In the genomic region with DNA sequence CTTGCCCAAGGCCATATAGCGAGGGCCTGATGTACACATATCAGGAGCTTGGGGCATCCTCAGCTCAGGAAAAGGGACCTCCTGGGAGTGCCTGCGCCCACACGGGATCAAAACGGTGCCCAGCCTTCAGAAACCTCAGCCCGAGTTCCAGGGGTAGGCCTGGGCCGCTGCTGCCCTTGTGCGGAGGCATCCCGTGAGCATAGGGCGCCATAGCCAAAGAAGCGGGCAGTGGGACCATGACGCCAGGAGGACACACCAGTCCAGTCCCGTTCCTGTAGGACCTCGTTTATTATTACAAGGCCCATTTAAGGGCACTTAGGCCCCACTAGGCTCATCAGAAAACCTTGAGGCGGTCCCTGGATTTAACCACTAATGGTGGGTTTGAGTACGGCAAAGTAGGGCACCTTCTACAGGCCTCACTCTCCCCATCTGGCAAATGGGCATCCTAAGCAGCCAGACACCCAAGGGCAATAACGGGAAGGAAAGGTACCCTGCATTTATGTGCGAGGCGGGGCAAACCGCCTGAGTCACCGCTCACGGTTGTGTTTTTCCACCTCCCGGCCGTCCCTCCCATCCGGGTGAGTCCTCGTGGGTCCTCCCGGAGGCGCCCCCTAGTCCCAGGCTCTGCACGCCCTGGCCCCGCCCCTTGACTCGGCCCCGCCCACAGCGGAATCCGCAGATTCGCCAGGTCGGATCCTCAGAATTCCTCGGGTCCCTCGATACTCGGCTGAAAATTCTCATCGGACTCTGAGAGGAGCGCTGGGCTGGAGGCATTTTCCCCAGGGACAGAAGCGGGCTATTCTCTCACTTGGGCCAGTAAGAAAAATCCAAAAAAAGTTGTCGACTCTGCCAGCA, we compare ENCODE assay signal across 8 cellular contexts. TPM values are rescaled to one million over a fixed set of nuclear protein-coding genes. Genes with fewer than 3 reads are reported as not detected.
A peak's percentile ranks its signal among the peaks of the same experiment; 100 is the strongest.
DNase-seq lines count a peak whose midpoint lies in the region; ATAC-seq and TF ChIP-seq lines count a peak whose summit lies in the region.

No MANE protein-coding gene starts in this region.

- H3K36me3 Mint-ChIP-seq in activated CD4-positive, alpha-beta memory T cell treated with anti-CD3 and anti-CD28 coated beads, Interleukin-2, amount 10 ng/mL, durations not matched to agents 7 days and 5 days (ENCODE audit: low read depth), result peaks cover 32% of the 10 kb centered on the region

- peak overlapping the region; percentile 99 for H3K27ac Mint-ChIP-seq in activated CD4-positive, alpha-beta memory T cell treated with anti-CD3 and anti-CD28 coated beads, Interleukin-2, amount 10 ng/mL, durations not matched to agents 7 days and 5 days

- CTCF ChIA-PET in activated CD4-positive, alpha-beta memory T cell treated with anti-CD3 and anti-CD28 coated beads, Interleukin-2, amount 10 ng/mL, durations not matched to agents 7 days and 5 days (lab: Charles Lee), result interaction anchor here (0.7 to 4.3 kb wide), 2 partner anchors 15 to 161 kb away, joined by 3 to 40 read pairs; a partner anchor contains a TSS

- peaks cover 45% of the 10 kb centered on the region for H3K4me1 Mint-ChIP-seq in activated CD4-positive, alpha-beta memory T cell treated with anti-CD3 and anti-CD28 coated beads, Interleukin-2, amount 10 ng/mL, durations not matched to agents 7 days and 5 days

- peaks cover 0 to 5% of the 10 kb centered on the region in 2 donors for H3K4me1 ChIP-seq in lung (ENCODE audit: control insufficient read depth in 2 of 2, insufficient read depth in 2 of 2, low read length in 2 of 2)

- TF ChIP-seq CTCF in 22Rv1 (IDR thresholded peaks at IDR 0.05), result peak; percentile 58
- TF ChIP-seq CTCF in lung (IDR thresholded peaks at IDR 0.05; ENCODE audit: control extremely low read depth, extremely low read depth), result peak; percentile 11

- H3K27me3 Mint-ChIP-seq in activated CD4-positive, alpha-beta memory T cell treated with anti-CD3 and anti-CD28 coated beads, Interleukin-2, amount 10 ng/mL, durations not matched to agents 7 days and 5 days, result no peaks in the 10 kb centered on the region

- H3K4me3 ChIP-seq in lung, result peak overlapping the region; percentile 49

- POLR2A ChIA-PET in activated CD4-positive, alpha-beta memory T cell treated with anti-CD3 and anti-CD28 coated beads, Interleukin-2, amount 10 ng/mL, durations not matched to agents 7 days and 5 days (lab: Charles Lee), result interaction anchor here (0.6 to 2.1 kb wide), 8 partner anchors 8 to 756 kb away, joined by 3 to 5 read pairs (median 4); a partner anchor contains a TSS

- peak overlapping the region; percentile 96 for H3K27ac ChIP-seq in 22Rv1
- peak overlapping the region; percentile 92 to 100 for H3K27ac ChIP-seq in lung (ENCODE audit: low read depth in 1 of 2, low read length in 1 of 2)

- peak; percentile 44 for ATAC-seq in GM18502 (IDR thresholded peaks at IDR 0.05; ENCODE audit: poor library complexity, unreplicated experiment)
- peak; percentile 43 for ATAC-seq in HG03159 (IDR thresholded peaks at IDR 0.05; ENCODE audit: unreplicated experiment)
- peak; percentile 67 for ATAC-seq in lung (ENCODE audit: insufficient read depth, low FRiP score)

- DNase-seq in NCI-H748 (lab: John Stamatoyannopoulos, UW; ENCODE audit: unreplicated experiment) (peak; percentile 76), ecto neural progenitor cell (ENCODE audit: low spot score) (peak; percentile 90), lung (ENCODE audit: low spot score) (peak; percentile 87)
- DNase-seq in activated CD4-positive, alpha-beta memory T cell treated with anti-CD3 and anti-CD28 coated beads, Interleukin-2, amount 10 ng/mL, durations not matched to agents 7 days and 5 days, result peak; percentile 87
- DNase-seq in stimulated activated CD4-positive, alpha-beta T cell treated with anti-CD3 and anti-CD28 coated beads, TNF-alpha, amount 100 ng/mL, for 48 hours (ENCODE audit: low read depth in 3 of 3), result peak; percentile 88 to 93 (median 90)

- peak overlapping the region; percentile 90 for H3K4me3 Mint-ChIP-seq in activated CD4-positive, alpha-beta memory T cell treated with anti-CD3 and anti-CD28 coated beads, Interleukin-2, amount 10 ng/mL, durations not matched to agents 7 days and 5 days

- H3K9me3 Mint-ChIP-seq in activated CD4-positive, alpha-beta memory T cell treated with anti-CD3 and anti-CD28 coated beads, Interleukin-2, amount 10 ng/mL, durations not matched to agents 7 days and 5 days, result no peaks in the 10 kb centered on the region

- 27 to 29% methylated on average over 42 of the region's 42 CpGs for WGBS in lung, 2 donors

- H3K27me3 ChIP-seq in lung (ENCODE audit: control insufficient read depth, insufficient read depth), result no peaks in the 10 kb centered on the region

- H3K9me3 ChIP-seq in lung (ENCODE audit: control insufficient read depth in 2 of 2, insufficient read depth in 1 of 2, low read length in 1 of 2), result no peaks in the 10 kb centered on the region

- peaks cover 15 to 21% of the 10 kb centered on the region in 2 donors for H3K36me3 ChIP-seq in lung (ENCODE audit: control insufficient read depth in 2 of 2, insufficient read depth in 2 of 2, low read length in 2 of 2)

RNA-seq across cellular contexts. Expression of a gene that starts 0.7 kb away (rescaled TPM):
- total RNA-seq in activated CD4-positive, alpha-beta memory T cell treated with anti-CD3 and anti-CD28 coated beads, Interleukin-2, amount 10 ng/mL, durations not matched to agents 7 days and 5 days, result 10 to 100 TPM; 18.8 to 20.3 TPM
- total RNA-seq in lung, result 10 to 100 TPM in 1 of 2 donors, 1 to 10 TPM in 1; 7.4 to 22.0 TPM
- polyA plus RNA-seq in lung, result 10 to 100 TPM in 1 of 2 donors, 1 to 10 TPM in 1; 8.7 to 13.1 TPM

RNA-seq across cellular contexts. Expression of a gene that starts 8.0 kb away (rescaled TPM):
- total RNA-seq in activated CD4-positive, alpha-beta memory T cell treated with anti-CD3 and anti-CD28 coated beads, Interleukin-2, amount 10 ng/mL, durations not matched to agents 7 days and 5 days, result 10 to 100 TPM; 30.3 to 33.6 TPM
- 10 to 100 TPM; 23.9 to 27.4 TPM for total RNA-seq in lung
- 10 to 100 TPM; 20.2 to 23.3 TPM for polyA plus RNA-seq in lung

RNA-seq across cellular contexts. Expression of a gene that starts 28.2 kb away (rescaled TPM):
- total RNA-seq in activated CD4-positive, alpha-beta memory T cell treated with anti-CD3 and anti-CD28 coated beads, Interleukin-2, amount 10 ng/mL, durations not matched to agents 7 days and 5 days, result 1 to 10 TPM; 7.1 to 7.5 TPM
- total RNA-seq in lung, result 10 to 100 TPM in 1 of 2 donors, 1 to 10 TPM in 1; 6.2 to 34.5 TPM
- 10 to 100 TPM; 20.2 to 21.1 TPM for polyA plus RNA-seq in lung

RNA-seq across cellular contexts. Expression of a gene that starts 33.5 kb away (rescaled TPM):
- 10 to 100 TPM; 25.8 to 27.2 TPM for total RNA-seq in activated CD4-positive, alpha-beta memory T cell treated with anti-CD3 and anti-CD28 coated beads, Interleukin-2, amount 10 ng/mL, durations not matched to agents 7 days and 5 days
- total RNA-seq in lung, result 10 to 100 TPM; 10.6 to 17.3 TPM
- polyA plus RNA-seq in lung, result 10 to 100 TPM; 10.3 to 15.8 TPM

RNA-seq across cellular contexts. Expression of a gene that starts 53.6 kb away (rescaled TPM):
- total RNA-seq in activated CD4-positive, alpha-beta memory T cell treated with anti-CD3 and anti-CD28 coated beads, Interleukin-2, amount 10 ng/mL, durations not matched to agents 7 days and 5 days, result 1 to 10 TPM; 1.5 to 1.7 TPM
- total RNA-seq in lung, result under 1 TPM; 0.17 to 0.64 TPM
- under 1 TPM; 0.33 to 0.49 TPM for polyA plus RNA-seq in lung

Comparison
In these comparisons a context has a peak if more than half of its experiments do, and no peak if none do; other contexts are left out.
1. Peak in every context shown above with its lines: DNase-seq, ATAC-seq, H3K4me3 ChIP-seq and H3K27ac ChIP-seq.